8 cellular contexts compared by ENCODE assay signal in the genomic region with DNA sequence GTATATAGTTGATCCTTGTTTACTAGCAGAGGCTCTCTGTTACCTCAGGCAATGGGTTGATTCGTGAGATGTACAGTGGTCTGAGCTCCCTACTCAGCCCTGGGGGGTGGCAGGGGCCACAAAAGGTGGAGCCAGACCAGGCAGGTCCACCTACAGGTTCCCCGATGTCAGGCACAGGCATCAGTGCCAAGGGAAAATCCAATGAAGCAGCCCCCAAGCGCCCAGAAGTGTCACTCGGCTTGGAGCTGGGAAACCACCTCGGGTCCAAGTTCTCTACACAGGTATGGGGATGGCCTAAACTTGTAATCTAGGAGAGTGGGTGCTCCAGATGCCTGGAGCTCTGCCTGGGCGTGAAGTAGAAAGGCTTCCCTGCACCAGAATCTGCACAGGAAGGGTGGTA.
"Had no signal": no experiment of that assay in that cellular context is flagged by ENCODE, and none has a peak within 500 bp of the region (broad histone marks: within the 10 kb centered on the region; RNA-seq: fewer than 3 reads in every experiment).

No MANE protein-coding gene starts in this region.

- H3K27ac ChIP-seq: GM23248 had no signal

- H3K9ac ChIP-seq: GM23248 had no signal

- ATAC-seq: K562 had no signal

- FAIRE-seq: H54, HTR-8/SVneo, K562 had no signal

- H3K4me3 ChIP-seq: GM23248, K562 had no signal

- DNase-seq: GM23248, GOT3, H9, HCEC 1CT, IMR-90 had no signal

- H2AFZ ChIP-seq: GM23248 had no signal
